ENCODE assay signal across 20 cellular contexts in the genomic region with DNA sequence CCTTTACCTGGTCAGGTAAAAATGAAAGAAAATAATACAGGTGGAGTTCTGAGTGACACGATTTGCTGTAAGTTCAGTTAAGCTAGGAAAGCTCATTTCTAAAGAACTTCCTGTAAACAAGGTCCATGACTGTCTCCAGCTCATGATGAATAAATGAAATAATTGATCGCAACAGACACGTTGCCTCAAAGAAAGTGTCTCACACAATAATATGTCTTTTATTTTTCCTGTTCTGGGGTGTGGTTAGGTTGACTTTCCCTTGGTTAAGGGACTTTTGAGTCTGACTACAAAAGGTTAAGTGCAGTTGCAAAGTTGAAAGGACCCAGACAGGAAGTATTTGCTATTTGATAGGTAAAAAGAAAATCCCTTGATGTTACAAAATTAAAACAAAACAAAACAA.
DNase-seq lines count a peak whose midpoint lies in the region; ATAC-seq and TF ChIP-seq lines count a peak whose summit lies in the region.
"Had no signal": no experiment of that assay in that cellular context is flagged by ENCODE, and none has a peak within 500 bp of the region (broad histone marks: within the 10 kb centered on the region; RNA-seq: fewer than 3 reads in every experiment).

No MANE protein-coding gene starts in this region.

- H3K36me3 Mint-ChIP-seq in activated naive CD4-positive, alpha-beta T cell treated with anti-CD3 and anti-CD28 coated beads, Interleukin-2, amount 10 ng/mL, durations not matched to agents 7 days and 5 days: peaks cover 7% of the 10 kb centered on the region
- H3K36me3 Mint-ChIP-seq in central memory CD8-positive, alpha-beta T cell (ENCODE audit: insufficient read depth): no peaks in the 10 kb centered on the region
- H3K36me3 Mint-ChIP-seq: WTC11 had no signal

- H3K27me3 Mint-ChIP-seq in activated naive CD4-positive, alpha-beta T cell treated with anti-CD3 and anti-CD28 coated beads, Interleukin-2, amount 10 ng/mL, durations not matched to agents 7 days and 5 days: peaks cover 15% of the 10 kb centered on the region
- no peaks in the 10 kb centered on the region for H3K27me3 Mint-ChIP-seq in central memory CD8-positive, alpha-beta T cell

- H3K27me3 ChIP-seq in RWPE2 (ENCODE audit: insufficient read depth, poor library complexity, severe bottlenecking) (no peaks in the 10 kb centered on the region), vagina (no peaks in the 10 kb centered on the region)
- H3K27me3 ChIP-seq: hepatocyte, pancreas, stomach, upper lobe of left lung had no signal

- DNase-seq in activated naive CD4-positive, alpha-beta T cell treated with anti-CD3 and anti-CD28 coated beads, Interleukin-2, amount 10 ng/mL, durations not matched to agents 7 days and 5 days: no peak
- no peak for DNase-seq in activated naive CD4-positive, alpha-beta T cell treated with Interleukin-2 at 50 U/mL for 16 hours
- no peak for DNase-seq in RWPE2 (ENCODE audit: low spot score)
- no peak for DNase-seq in central memory CD8-positive, alpha-beta T cell (ENCODE audit: low spot score in 2 of 2)
- DNase-seq in vagina (ENCODE audit: extremely low spot score in 2 of 2): no peak
- no peak for DNase-seq in ecto neural progenitor cell (ENCODE audit: low spot score)
- no peak for DNase-seq in DMS 273 (lab: John Stamatoyannopoulos, UW; ENCODE audit: unreplicated experiment)
- no peak for DNase-seq in NCI-H1092 treated with DMSO at 0.1 percent for 48 hours (lab: John Stamatoyannopoulos, UW)
- DNase-seq: cerebellar nuclear complex, GOT3, IMR-90, NCI-H187, NCI-H446, pancreas, stomach, upper lobe of left lung had no signal

- no peak for TF ChIP-seq POLR2A in vagina (IDR thresholded peaks at IDR 0.05)

- H3K4me3 ChIP-seq in RWPE2 (ENCODE audit: severe bottlenecking) (no peak overlapping the region), vagina (no peak overlapping the region)
- H3K4me3 ChIP-seq: hepatocyte, lung, pancreas, stomach, upper lobe of left lung had no signal

- H3K4me1 ChIP-seq in RWPE2 (ENCODE audit: insufficient read depth, poor library complexity, severe bottlenecking) (peaks cover 21% of the 10 kb centered on the region), vagina (peaks cover 12% of the 10 kb centered on the region)
- H3K4me1 ChIP-seq: pancreas had no signal

- H3K27ac Mint-ChIP-seq in activated naive CD4-positive, alpha-beta T cell treated with anti-CD3 and anti-CD28 coated beads, Interleukin-2, amount 10 ng/mL, durations not matched to agents 7 days and 5 days: peak overlapping the region; percentile 87
- H3K27ac Mint-ChIP-seq in central memory CD8-positive, alpha-beta T cell (ENCODE audit: low read depth): peak overlapping the region; percentile 24
- H3K27ac Mint-ChIP-seq: WTC11 had no signal

- no peaks in the 10 kb centered on the region for H3K36me3 ChIP-seq in RWPE2 (ENCODE audit: low read depth)
- no peaks in the 10 kb centered on the region for H3K36me3 ChIP-seq in vagina
- H3K36me3 ChIP-seq: pancreas, stomach, upper lobe of left lung had no signal

- H3K4me3 Mint-ChIP-seq in activated naive CD4-positive, alpha-beta T cell treated with anti-CD3 and anti-CD28 coated beads, Interleukin-2, amount 10 ng/mL, durations not matched to agents 7 days and 5 days: peak overlapping the region; percentile 21
- H3K4me3 Mint-ChIP-seq in central memory CD8-positive, alpha-beta T cell: peak overlapping the region; percentile 12
- H3K4me3 Mint-ChIP-seq: WTC11 had no signal

- H3K4me1 Mint-ChIP-seq in activated naive CD4-positive, alpha-beta T cell treated with anti-CD3 and anti-CD28 coated beads, Interleukin-2, amount 10 ng/mL, durations not matched to agents 7 days and 5 days: peaks cover 77% of the 10 kb centered on the region
- H3K4me1 Mint-ChIP-seq in central memory CD8-positive, alpha-beta T cell: peaks cover 12% of the 10 kb centered on the region

- H3K27ac ChIP-seq in RWPE2 (ENCODE audit: poor library complexity, severe bottlenecking): peak overlapping the region; percentile 17
- peak overlapping the region; percentile 30 for H3K27ac ChIP-seq in vagina
- H3K27ac ChIP-seq: hepatocyte, pancreas, stomach, upper lobe of left lung had no signal

- ATAC-seq in RWPE2 (ENCODE audit: low read depth): no peak
- ATAC-seq in central memory CD8-positive, alpha-beta T cell (replicated peaks; ENCODE audit: extremely low read depth, poor library complexity, severe bottlenecking): no peak
- ATAC-seq: pancreas, Right ventricle myocardium inferior, WTC11 had no signal

- CTCF ChIA-PET in activated naive CD4-positive, alpha-beta T cell treated with anti-CD3 and anti-CD28 coated beads, Interleukin-2, amount 10 ng/mL, durations not matched to agents 7 days and 5 days (lab: Charles Lee): interaction anchor here (1.3 kb wide), 1 partner anchor 9 kb away, joined by 3 read pairs; no protein-coding TSS in a partner anchor

- H3K9me3 ChIP-seq in RWPE2 (ENCODE audit: severe bottlenecking) (no peaks in the 10 kb centered on the region), vagina (no peaks in the 10 kb centered on the region)
- H3K9me3 ChIP-seq: pancreas, stomach, upper lobe of left lung had no signal

- H3K9me3 Mint-ChIP-seq in activated naive CD4-positive, alpha-beta T cell treated with anti-CD3 and anti-CD28 coated beads, Interleukin-2, amount 10 ng/mL, durations not matched to agents 7 days and 5 days: peaks cover 11% of the 10 kb centered on the region
- H3K9me3 Mint-ChIP-seq in central memory CD8-positive, alpha-beta T cell: no peaks in the 10 kb centered on the region

- TF ChIP-seq CTCF in RWPE2 (IDR thresholded peaks at IDR 0.05; ENCODE audit: poor library complexity, severe bottlenecking) (no peak), vagina (IDR thresholded peaks at IDR 0.05) (no peak)

- intact Hi-C loops in vagina (cut with DNase I): no loop called here
